In the genomic region with DNA sequence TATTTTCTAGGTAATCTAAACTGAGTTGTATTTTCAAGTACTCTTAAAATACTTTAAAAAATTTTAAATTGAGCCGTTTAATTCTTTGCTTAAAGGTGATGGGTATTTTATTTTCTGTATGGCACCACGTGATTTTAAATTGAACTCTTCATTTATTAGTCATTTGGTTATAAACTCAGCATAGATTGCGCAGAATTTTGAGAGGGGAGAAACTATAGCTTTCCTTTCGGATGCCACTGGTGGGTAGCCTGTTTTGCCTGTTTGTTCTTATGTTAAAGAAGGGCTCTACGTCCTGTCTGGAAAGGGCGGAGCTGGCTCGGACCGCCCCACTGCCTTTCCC, we compare ENCODE assay signal across 8 cellular contexts. TPM values are rescaled to one million over a fixed set of nuclear protein-coding genes. Genes with fewer than 3 reads are reported as not detected.
DNase-seq lines count a peak whose midpoint lies in the region; ATAC-seq and TF ChIP-seq lines count a peak whose summit lies in the region.

No MANE protein-coding gene starts in this region.

- H3K36me3 ChIP-seq in BE2C (peaks cover 33% of the 10 kb centered on the region), MG63 (peaks cover 22% of the 10 kb centered on the region)

- peaks cover 2% of the 10 kb centered on the region for H3K9me3 Mint-ChIP-seq in neural crest cell

- peak overlapping the region; percentile 99 for H3K4me3 Mint-ChIP-seq in neural crest cell

- H3K36me3 Mint-ChIP-seq in neural crest cell (ENCODE audit: low read depth) = peaks cover 11% of the 10 kb centered on the region

- H3K9me3 ChIP-seq in BE2C (no peaks in the 10 kb centered on the region), MG63 (no peaks in the 10 kb centered on the region)

- H3K4me3 ChIP-seq in BE2C (ENCODE audit: low read depth, low read length) = peak overlapping the region; percentile 36; the same call in 1 of the 2 replicates
- peak overlapping the region; percentile 75 for H3K4me3 ChIP-seq in MG63
- peak overlapping the region; percentile 24 to 99 (median 93) for H3K4me3 ChIP-seq in dorsolateral prefrontal cortex

- no peak overlapping the region for H3K27ac Mint-ChIP-seq in neural crest cell (ENCODE audit: unreplicated experiment)

- intact Hi-C loops in dorsolateral prefrontal cortex (cut with DNase I) = loop anchor here in 1 of 2 donors (1.0 kb wide), 1 partner anchor 22 kb away; the partner anchor contains the start of gene PSMC6

- TF ChIP-seq CTCF in BE2C (IDR thresholded peaks at IDR 0.05; ENCODE audit: low read depth, low read length) = no peak
- peak in 1 of 56 donors; percentile 23 for TF ChIP-seq CTCF in dorsolateral prefrontal cortex (IDR thresholded peaks at IDR 0.05 in 54 of 56, conservative IDR thresholded peaks at IDR 0.05 in 2 of 56; ENCODE audit: low read depth in 1 of 56, partially characterized antibody in 56 of 56)
- no peak for TF ChIP-seq CTCF in neural crest cell (conservative IDR thresholded peaks at IDR 0.05)

- DNase-seq in BE2C = no peak
- DNase-seq in MG63 = no peak
- DNase-seq in dorsolateral prefrontal cortex = no peak
- no peak for DNase-seq in neural crest cell (ENCODE audit: low read depth, low spot score)
- DNase-seq in HPDE6-E6E7 (ENCODE audit: extremely low spot score) = no peak

- peaks cover 23% of the 10 kb centered on the region for H3K4me1 Mint-ChIP-seq in neural crest cell

- H3K27ac ChIP-seq in dorsolateral prefrontal cortex = peak overlapping the region in 55 of 59 donors; percentile 1 to 92 (median 72)

- H3K4me1 ChIP-seq in BE2C = no peaks in the 10 kb centered on the region; the same call in 1 of the 2 replicates

- ATAC-seq in activated CD4-positive, CD25-positive, alpha-beta regulatory T cell treated with anti-CD3 and anti-CD28 coated beads, Interleukin-2, amount 50 U/mL, for 24 hours = no peak
- ATAC-seq in GM21717 (IDR thresholded peaks at IDR 0.05; ENCODE audit: unreplicated experiment) = no peak
- ATAC-seq in GM18498 (IDR thresholded peaks at IDR 0.05; ENCODE audit: unreplicated experiment) = no peak

- no peaks in the 10 kb centered on the region for H3K27me3 Mint-ChIP-seq in neural crest cell (ENCODE audit: low read depth)

- H3K27me3 ChIP-seq in BE2C = no peaks in the 10 kb centered on the region
- H3K27me3 ChIP-seq in MG63 = no peaks in the 10 kb centered on the region
- H3K27me3 ChIP-seq in dorsolateral prefrontal cortex = no peaks in the 10 kb centered on the region

RNA-seq across cellular contexts. Expression of gene STYX, which starts 0.4 kb away (rescaled TPM):
- polyA plus RNA-seq in BE2C (2012; ENCODE audit: insufficient read depth, insufficient read length, low read depth) = 1.8 TPM
- 12.1 and 23.7 TPM in 2 replicates for total RNA-seq in MG63 (2014; rRNA removed; shearing (Covaris generic); ENCODE audit: low replicate concordance)
- total RNA-seq in dorsolateral prefrontal cortex (10 to 100 TPM in 7 of 120 experiments, 1 to 10 TPM in 113; 5.3 to 12.8 (median 7.4) TPM), neural crest cell (11.8 and 13.2 TPM in 2 replicates)

RNA-seq across cellular contexts. Expression of gene PSMC6, which starts 22.6 kb away (rescaled TPM):
- polyA plus RNA-seq in BE2C (2012; ENCODE audit: insufficient read depth, insufficient read length, low read depth) = 76.2 TPM
- total RNA-seq in MG63 (2014; rRNA removed; shearing (Covaris generic); ENCODE audit: low replicate concordance) = 116 and 135 TPM in 2 replicates
- 100 to 1,000 TPM in 18 of 120 experiments, 10 to 100 TPM in 102; 54.2 to 114 (median 88.1) TPM for total RNA-seq in dorsolateral prefrontal cortex
- total RNA-seq in neural crest cell = 108 and 109 TPM in 2 replicates

RNA-seq across cellular contexts. Expression of gene ERO1A, which starts 34.2 kb away (rescaled TPM):
- 19.0 TPM for polyA plus RNA-seq in BE2C (2012; ENCODE audit: insufficient read depth, insufficient read length, low read depth)
- 42.8 and 43.4 TPM in 2 replicates for total RNA-seq in MG63 (2014; rRNA removed; shearing (Covaris generic); ENCODE audit: low replicate concordance)
- 10 to 100 TPM; 23.4 to 69.4 (median 42.5) TPM for total RNA-seq in dorsolateral prefrontal cortex
- total RNA-seq in neural crest cell = 38.7 and 44.1 TPM in 2 replicates

Comparison
In these comparisons a context has a peak if more than half of its experiments do, and no peak if none do; other contexts are left out.
1. H3K4me3 ChIP-seq: peak in every context shown above with its lines; median percentile 93 in dorsolateral prefrontal cortex; 75 in MG63; 36 in BE2C.